In genomic region chr13:112587359-112587766, GRCh38 we compare ENCODE assay signal across 1 cellular context.
A peak's percentile ranks its signal among the peaks of the same experiment; 100 is the strongest.
TF ChIP-seq lines count a peak whose summit lies in the region.

No MANE protein-coding gene starts in this region.

TF ChIP-seq in GM12878, 131 proteins besides CTCF, POLR2A, EP300 and RAD21 (continued from another document):
- TF ChIP-seq FOXK2 (IDR thresholded peaks at IDR 0.05) (no peak), E2F8 (IDR thresholded peaks at IDR 0.05; ENCODE audit: low read depth, partially characterized antibody) (no peak), BACH1 (IDR thresholded peaks at IDR 0.05; ENCODE audit: borderline replicate concordance) (no peak; the same call in 1 of the 2 replicates), TCF3 (IDR thresholded peaks at IDR 0.05; ENCODE audit: borderline replicate concordance, insufficient read depth, low read depth, low read length) (no peak), RB1 (IDR thresholded peaks at IDR 0.05; ENCODE audit: borderline replicate concordance) (no peak), ATF7 (IDR thresholded peaks at IDR 0.05; ENCODE audit: low read depth) (no peak), RUNX3 (IDR thresholded peaks at IDR 0.05; ENCODE audit: low read length) (peak; percentile 26; the same call in 1 of the 2 replicates), MEF2A (IDR thresholded peaks at IDR 0.05; ENCODE audit: insufficient read depth, low read depth, low read length) (no peak), ZBTB40 (IDR thresholded peaks at IDR 0.05; ENCODE audit: borderline replicate concordance) (no peak), SPI1 (IDR thresholded peaks at IDR 0.05; ENCODE audit: borderline replicate concordance, insufficient read depth, low read depth, low read length) (no peak), ATF2 (IDR thresholded peaks at IDR 0.05; ENCODE audit: low read length) (no peak), HDAC2 (IDR thresholded peaks at IDR 0.05) (no peak), IRF5 (IDR thresholded peaks at IDR 0.05; ENCODE audit: borderline replicate concordance) (no peak), POLR2AphosphoS5 (IDR thresholded peaks at IDR 0.05; ENCODE audit: low read length) (no peak), BCL11A (IDR thresholded peaks at IDR 0.05; ENCODE audit: low read depth, low read length) (no peak), CHD4 (IDR thresholded peaks at IDR 0.05) (no peak), NRF1 (conservative IDR thresholded peaks at IDR 0.05; ENCODE audit: low read depth, low read length) (no peak), ELK1 (IDR thresholded peaks at IDR 0.05; ENCODE audit: low read depth, low read length) (no peak), SIX5 (IDR thresholded peaks at IDR 0.05; ENCODE audit: low read depth, low read length, severe bottlenecking) (no peak), PAX5 (IDR thresholded peaks at IDR 0.05; ENCODE audit: borderline replicate concordance, low read depth, low read length) (no peak), IKZF2 (IDR thresholded peaks at IDR 0.05) (peak; percentile 21 to 54; a peak in 2 of 4 replicates), YY1 (IDR thresholded peaks at IDR 0.05; ENCODE audit: low read depth, low read length) (no peak)
